ENCODE assay signal across 14 cellular contexts in the genomic region with DNA sequence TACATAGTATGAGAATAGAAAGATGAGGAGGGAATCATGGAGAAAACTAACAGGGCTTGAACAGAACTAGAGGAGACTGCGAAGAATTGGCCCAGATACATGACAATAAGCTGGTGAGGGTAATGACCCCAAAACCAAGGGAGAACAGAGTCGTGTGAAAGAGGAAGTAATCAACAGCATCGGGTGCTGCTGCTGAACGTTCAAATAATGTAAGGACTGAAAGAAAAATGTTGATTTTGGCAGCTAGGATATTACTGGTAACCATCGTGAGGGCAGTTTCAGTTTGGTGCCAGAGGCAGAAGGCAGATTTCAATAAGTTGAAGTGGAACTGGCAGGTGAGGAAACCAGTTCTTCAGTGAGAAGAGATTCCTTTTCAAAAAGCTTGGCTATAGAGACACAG.
DNase-seq lines count a peak whose midpoint lies in the region; ATAC-seq and TF ChIP-seq lines count a peak whose summit lies in the region.
"Had no signal": no experiment of that assay in that cellular context is flagged by ENCODE, and none has a peak within 500 bp of the region (broad histone marks: within the 10 kb centered on the region; RNA-seq: fewer than 3 reads in every experiment).

No MANE protein-coding gene starts in this region.

- peak; percentile 12 for DNase-seq in KG1 (lab: John Stamatoyannopoulos, UW)
- no peak for DNase-seq in hypothalamus (lab: John Stamatoyannopoulos, UW)
- no peak for DNase-seq in NCI-H524 (lab: John Stamatoyannopoulos, UW)
- DNase-seq in foreskin melanocyte, result no peak
- DNase-seq in activated CD8-positive, alpha-beta T cell treated with anti-CD3 and anti-CD28 coated beads, Interleukin-2, amount 10 ng/mL, durations not matched to agents 7 days and 5 days, result no peak
- DNase-seq: activated CD4-positive, alpha-beta T cell treated with anti-CD3 and anti-CD28 coated beads for 4 hours; activated naive CD4-positive, alpha-beta T cell treated with anti-CD3 and anti-CD28 coated beads, Interleukin-2, amount 10 ng/mL, durations not matched to agents 7 days and 5 days; COR-L47; dermis blood vessel endothelial cell; glutamatergic neuron; tibial artery had no signal

- CTCF ChIA-PET in activated CD8-positive, alpha-beta T cell treated with anti-CD3 and anti-CD28 coated beads, Interleukin-2, amount 10 ng/mL, durations not matched to agents 7 days and 5 days (lab: Charles Lee), result no interaction called here

- H3K36me3 Mint-ChIP-seq in activated CD8-positive, alpha-beta T cell treated with anti-CD3 and anti-CD28 coated beads, Interleukin-2, amount 10 ng/mL, durations not matched to agents 7 days and 5 days (ENCODE audit: low read depth), result no peaks in the 10 kb centered on the region
- H3K36me3 Mint-ChIP-seq: activated naive CD4-positive, alpha-beta T cell treated with anti-CD3 and anti-CD28 coated beads, Interleukin-2, amount 10 ng/mL, durations not matched to agents 7 days and 5 days had no signal

- H3K27me3 Mint-ChIP-seq in activated CD8-positive, alpha-beta T cell treated with anti-CD3 and anti-CD28 coated beads, Interleukin-2, amount 10 ng/mL, durations not matched to agents 7 days and 5 days (ENCODE audit: low read depth), result no peaks in the 10 kb centered on the region
- H3K27me3 Mint-ChIP-seq: activated naive CD4-positive, alpha-beta T cell treated with anti-CD3 and anti-CD28 coated beads, Interleukin-2, amount 10 ng/mL, durations not matched to agents 7 days and 5 days had no signal

- H3K27ac Mint-ChIP-seq in activated CD8-positive, alpha-beta T cell treated with anti-CD3 and anti-CD28 coated beads, Interleukin-2, amount 10 ng/mL, durations not matched to agents 7 days and 5 days, result no peak overlapping the region
- H3K27ac Mint-ChIP-seq: activated naive CD4-positive, alpha-beta T cell treated with anti-CD3 and anti-CD28 coated beads, Interleukin-2, amount 10 ng/mL, durations not matched to agents 7 days and 5 days had no signal

- H3K4me3 Mint-ChIP-seq in activated CD8-positive, alpha-beta T cell treated with anti-CD3 and anti-CD28 coated beads, Interleukin-2, amount 10 ng/mL, durations not matched to agents 7 days and 5 days, result no peak overlapping the region
- H3K4me3 Mint-ChIP-seq: activated naive CD4-positive, alpha-beta T cell treated with anti-CD3 and anti-CD28 coated beads, Interleukin-2, amount 10 ng/mL, durations not matched to agents 7 days and 5 days had no signal

- H3K9me3 Mint-ChIP-seq in activated CD8-positive, alpha-beta T cell treated with anti-CD3 and anti-CD28 coated beads, Interleukin-2, amount 10 ng/mL, durations not matched to agents 7 days and 5 days (ENCODE audit: insufficient read depth), result no peaks in the 10 kb centered on the region
- H3K9me3 Mint-ChIP-seq: activated naive CD4-positive, alpha-beta T cell treated with anti-CD3 and anti-CD28 coated beads, Interleukin-2, amount 10 ng/mL, durations not matched to agents 7 days and 5 days had no signal

- peak; percentile 60 for ATAC-seq in GM18519 (IDR thresholded peaks at IDR 0.05; ENCODE audit: low FRiP score, unreplicated experiment)
- peak; percentile 80 for ATAC-seq in GM21786 (IDR thresholded peaks at IDR 0.05; ENCODE audit: unreplicated experiment)
- ATAC-seq in SK-N-SH treated with all-trans-retinoic acid at 6 μM for 48 hours, result peak; percentile 24; the same call in 1 of the 3 replicates
- no peak for ATAC-seq in activated CD8-positive, alpha-beta T cell treated with anti-CD3 and anti-CD28 coated beads, Interleukin-2, amount 10 ng/mL, durations not matched to agents 7 days and 5 days

- POLR2A ChIA-PET in activated CD8-positive, alpha-beta T cell treated with anti-CD3 and anti-CD28 coated beads, Interleukin-2, amount 10 ng/mL, durations not matched to agents 7 days and 5 days (lab: Charles Lee), result interaction anchor here (2.0 kb wide), 1 partner anchor 67 kb away, joined by 6 read pairs; a partner anchor contains a TSS

- peaks cover 7% of the 10 kb centered on the region for H3K4me1 Mint-ChIP-seq in activated CD8-positive, alpha-beta T cell treated with anti-CD3 and anti-CD28 coated beads, Interleukin-2, amount 10 ng/mL, durations not matched to agents 7 days and 5 days (ENCODE audit: low read depth)

TF ChIP-seq in SK-N-SH treated with all-trans-retinoic acid at 6 μM for 48 hours, 23 proteins besides CTCF, POLR2A, EP300 and RAD21 (continues in another document):
- TF ChIP-seq ZFP30 (CRISPR knock-in tag; IDR thresholded peaks at IDR 0.05) (no peak), ZNF8 (CRISPR knock-in tag; IDR thresholded peaks at IDR 0.05) (no peak), ZFP3 (CRISPR knock-in tag; IDR thresholded peaks at IDR 0.05) (no peak), ESRRG (CRISPR knock-in tag; IDR thresholded peaks at IDR 0.05) (no peak), ISL1 (CRISPR knock-in tag; IDR thresholded peaks at IDR 0.05) (no peak), OSR1 (CRISPR knock-in tag; IDR thresholded peaks at IDR 0.05) (no peak), ARNTL (CRISPR knock-in tag; IDR thresholded peaks at IDR 0.05; ENCODE audit: borderline replicate concordance, low read depth) (no peak), ZNF565 (CRISPR knock-in tag; conservative IDR thresholded peaks at IDR 0.05; ENCODE audit: low read depth) (no peak), BACH2 (CRISPR knock-in tag; IDR thresholded peaks at IDR 0.05; ENCODE audit: borderline replicate concordance) (no peak), GLIS3 (CRISPR knock-in tag; IDR thresholded peaks at IDR 0.05) (no peak), RARB (CRISPR knock-in tag; IDR thresholded peaks at IDR 0.05) (no peak), CSDC2 (CRISPR knock-in tag; IDR thresholded peaks at IDR 0.05) (no peak)
- TF ChIP-seq, protein P1, sequence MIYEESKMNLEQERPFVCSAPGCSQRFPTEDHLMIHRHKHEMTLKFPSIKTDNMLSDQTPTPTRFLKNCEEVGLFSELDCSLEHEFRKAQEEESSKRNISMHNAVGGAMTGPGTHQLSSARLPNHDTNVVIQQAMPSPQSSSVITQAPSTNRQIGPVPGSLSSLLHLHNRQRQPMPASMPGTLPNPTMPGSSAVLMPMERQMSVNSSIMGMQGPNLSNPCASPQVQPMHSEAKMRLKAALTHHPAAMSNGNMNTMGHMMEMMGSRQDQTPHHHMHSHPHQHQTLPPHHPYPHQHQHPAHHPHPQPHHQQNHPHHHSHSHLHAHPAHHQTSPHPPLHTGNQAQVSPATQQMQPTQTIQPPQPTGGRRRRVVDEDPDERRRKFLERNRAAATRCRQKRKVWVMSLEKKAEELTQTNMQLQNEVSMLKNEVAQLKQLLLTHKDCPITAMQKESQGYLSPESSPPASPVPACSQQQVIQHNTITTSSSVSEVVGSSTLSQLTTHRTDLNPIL (CRISPR knock-in tag; IDR thresholded peaks at IDR 0.05; ENCODE audit: low read depth), result no peak
- TF ChIP-seq, protein P2, sequence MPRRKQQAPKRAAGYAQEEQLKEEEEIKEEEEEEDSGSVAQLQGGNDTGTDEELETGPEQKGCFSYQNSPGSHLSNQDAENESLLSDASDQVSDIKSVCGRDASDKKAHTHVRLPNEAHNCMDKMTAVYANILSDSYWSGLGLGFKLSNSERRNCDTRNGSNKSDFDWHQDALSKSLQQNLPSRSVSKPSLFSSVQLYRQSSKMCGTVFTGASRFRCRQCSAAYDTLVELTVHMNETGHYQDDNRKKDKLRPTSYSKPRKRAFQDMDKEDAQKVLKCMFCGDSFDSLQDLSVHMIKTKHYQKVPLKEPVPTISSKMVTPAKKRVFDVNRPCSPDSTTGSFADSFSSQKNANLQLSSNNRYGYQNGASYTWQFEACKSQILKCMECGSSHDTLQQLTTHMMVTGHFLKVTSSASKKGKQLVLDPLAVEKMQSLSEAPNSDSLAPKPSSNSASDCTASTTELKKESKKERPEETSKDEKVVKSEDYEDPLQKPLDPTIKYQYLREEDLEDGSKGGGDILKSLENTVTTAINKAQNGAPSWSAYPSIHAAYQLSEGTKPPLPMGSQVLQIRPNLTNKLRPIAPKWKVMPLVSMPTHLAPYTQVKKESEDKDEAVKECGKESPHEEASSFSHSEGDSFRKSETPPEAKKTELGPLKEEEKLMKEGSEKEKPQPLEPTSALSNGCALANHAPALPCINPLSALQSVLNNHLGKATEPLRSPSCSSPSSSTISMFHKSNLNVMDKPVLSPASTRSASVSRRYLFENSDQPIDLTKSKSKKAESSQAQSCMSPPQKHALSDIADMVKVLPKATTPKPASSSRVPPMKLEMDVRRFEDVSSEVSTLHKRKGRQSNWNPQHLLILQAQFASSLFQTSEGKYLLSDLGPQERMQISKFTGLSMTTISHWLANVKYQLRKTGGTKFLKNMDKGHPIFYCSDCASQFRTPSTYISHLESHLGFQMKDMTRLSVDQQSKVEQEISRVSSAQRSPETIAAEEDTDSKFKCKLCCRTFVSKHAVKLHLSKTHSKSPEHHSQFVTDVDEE (CRISPR knock-in tag; IDR thresholded peaks at IDR 0.05), result no peak
- TF ChIP-seq, protein P3, sequence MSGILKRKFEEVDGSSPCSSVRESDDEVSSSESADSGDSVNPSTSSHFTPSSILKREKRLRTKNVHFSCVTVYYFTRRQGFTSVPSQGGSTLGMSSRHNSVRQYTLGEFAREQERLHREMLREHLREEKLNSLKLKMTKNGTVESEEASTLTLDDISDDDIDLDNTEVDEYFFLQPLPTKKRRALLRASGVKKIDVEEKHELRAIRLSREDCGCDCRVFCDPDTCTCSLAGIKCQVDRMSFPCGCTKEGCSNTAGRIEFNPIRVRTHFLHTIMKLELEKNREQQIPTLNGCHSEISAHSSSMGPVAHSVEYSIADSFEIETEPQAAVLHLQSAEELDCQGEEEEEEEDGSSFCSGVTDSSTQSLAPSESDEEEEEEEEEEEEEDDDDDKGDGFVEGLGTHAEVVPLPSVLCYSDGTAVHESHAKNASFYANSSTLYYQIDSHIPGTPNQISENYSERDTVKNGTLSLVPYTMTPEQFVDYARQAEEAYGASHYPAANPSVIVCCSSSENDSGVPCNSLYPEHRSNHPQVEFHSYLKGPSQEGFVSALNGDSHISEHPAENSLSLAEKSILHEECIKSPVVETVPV (CRISPR knock-in tag; IDR thresholded peaks at IDR 0.05), result no peak
- TF ChIP-seq, protein P4, sequence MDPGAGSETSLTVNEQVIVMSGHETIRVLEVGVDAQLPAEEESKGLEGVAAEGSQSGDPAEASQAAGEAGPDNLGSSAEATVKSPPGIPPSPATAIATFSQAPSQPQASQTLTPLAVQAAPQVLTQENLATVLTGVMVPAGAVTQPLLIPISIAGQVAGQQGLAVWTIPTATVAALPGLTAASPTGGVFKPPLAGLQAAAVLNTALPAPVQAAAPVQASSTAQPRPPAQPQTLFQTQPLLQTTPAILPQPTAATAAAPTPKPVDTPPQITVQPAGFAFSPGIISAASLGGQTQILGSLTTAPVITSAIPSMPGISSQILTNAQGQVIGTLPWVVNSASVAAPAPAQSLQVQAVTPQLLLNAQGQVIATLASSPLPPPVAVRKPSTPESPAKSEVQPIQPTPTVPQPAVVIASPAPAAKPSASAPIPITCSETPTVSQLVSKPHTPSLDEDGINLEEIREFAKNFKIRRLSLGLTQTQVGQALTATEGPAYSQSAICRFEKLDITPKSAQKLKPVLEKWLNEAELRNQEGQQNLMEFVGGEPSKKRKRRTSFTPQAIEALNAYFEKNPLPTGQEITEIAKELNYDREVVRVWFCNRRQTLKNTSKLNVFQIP (CRISPR knock-in tag; IDR thresholded peaks at IDR 0.05; ENCODE audit: borderline replicate concordance, low read depth), result no peak
